Comparison of ENCODE assay signal across 9 cellular contexts in genomic region chr7:100489824-100490223, GRCh38. TPM values are rescaled to one million over a fixed set of nuclear protein-coding genes. Genes with fewer than 3 reads are reported as not detected.
DNase-seq lines count a peak whose midpoint lies in the region; ATAC-seq and TF ChIP-seq lines count a peak whose summit lies in the region.
"Had no signal": no experiment of that assay in that cellular context is flagged by ENCODE, and none has a peak within 500 bp of the region (broad histone marks: within the 10 kb centered on the region; RNA-seq: fewer than 3 reads in every experiment).

No MANE protein-coding gene starts in this region.

- peak overlapping the region; percentile 10 for H3K4me3 ChIP-seq in neural progenitor cell

- no peak overlapping the region for H2AFZ ChIP-seq in neural progenitor cell (replicated peaks)

- no peaks in the 10 kb centered on the region for H3K79me2 ChIP-seq in neural progenitor cell (ENCODE audit: low read depth)

- peaks cover 4% of the 10 kb centered on the region for H4K20me1 ChIP-seq in neural progenitor cell (ENCODE audit: low read depth)

- H3F3A ChIP-seq in neural progenitor cell (ENCODE audit: low read depth), result peaks cover 4% of the 10 kb centered on the region

- H3K9me3 Mint-ChIP-seq in activated CD4-positive, alpha-beta T cell treated with anti-CD3 and anti-CD28 coated beads for 36 hours (ENCODE audit: low read depth), result no peaks in the 10 kb centered on the region
- no peaks in the 10 kb centered on the region for H3K9me3 Mint-ChIP-seq in neural progenitor cell

- H3K4me2 ChIP-seq in neural progenitor cell, result peak overlapping the region; percentile 75

- no peaks in the 10 kb centered on the region for H3K36me3 Mint-ChIP-seq in activated CD4-positive, alpha-beta T cell treated with anti-CD3 and anti-CD28 coated beads for 36 hours (ENCODE audit: low read depth)
- H3K36me3 Mint-ChIP-seq in neural progenitor cell, result peaks cover 10% of the 10 kb centered on the region

- CTCF ChIA-PET in activated CD4-positive, alpha-beta T cell treated with anti-CD3 and anti-CD28 coated beads for 36 hours (lab: Charles Lee), result interaction anchor here (0.6 kb wide), 1 partner anchor 161 kb away, joined by 3 read pairs; no protein-coding TSS in a partner anchor

- peaks cover 17% of the 10 kb centered on the region for H3K27me3 ChIP-seq in neural progenitor cell

- no peaks in the 10 kb centered on the region for H3K36me3 ChIP-seq in neural progenitor cell
- H3K36me3 ChIP-seq: neutrophil had no signal

- POLR2A ChIA-PET in activated CD4-positive, alpha-beta T cell treated with anti-CD3 and anti-CD28 coated beads for 36 hours (lab: Charles Lee), result interaction anchor here (0.6 kb wide), 1 partner anchor 201 kb away, joined by 10 read pairs; no protein-coding TSS in a partner anchor

- no peak overlapping the region for H3K27ac Mint-ChIP-seq in activated CD4-positive, alpha-beta T cell treated with anti-CD3 and anti-CD28 coated beads for 36 hours
- H3K27ac Mint-ChIP-seq in neural progenitor cell, result peak overlapping the region; percentile 99

- no peaks in the 10 kb centered on the region for H3K9me3 ChIP-seq in neural progenitor cell (ENCODE audit: low read depth)
- H3K9me3 ChIP-seq: neutrophil had no signal

- intact Hi-C loops in activated CD4-positive, alpha-beta T cell treated with anti-CD3 and anti-CD28 coated beads for 36 hours (cut with DNase I, micrococcal nuclease), result no loop called here

- peaks cover 11% of the 10 kb centered on the region for H3K4me1 Mint-ChIP-seq in activated CD4-positive, alpha-beta T cell treated with anti-CD3 and anti-CD28 coated beads for 36 hours
- peaks cover 71% of the 10 kb centered on the region for H3K4me1 Mint-ChIP-seq in neural progenitor cell

- DNase-seq in activated CD4-positive, alpha-beta T cell treated with anti-CD3 and anti-CD28 coated beads for 36 hours, result peak; percentile 73
- no peak for DNase-seq in activated CD4-positive, alpha-beta T cell treated with anti-CD3 and anti-CD28 coated beads for 4 hours
- DNase-seq in NCI-H1092 treated with DMSO at 0.1 percent for 48 hours (lab: John Stamatoyannopoulos, UW), result peak; percentile 99
- DNase-seq in RPMI8226, result peak; percentile 99
- peak; percentile 68 for DNase-seq in dermis blood vessel endothelial cell
- peak; percentile 100 for DNase-seq in neural progenitor cell (ENCODE audit: low spot score)
- no peak for DNase-seq in activated effector memory CD4-positive, alpha-beta T cell treated with anti-CD3 and anti-CD28 coated beads, Interleukin-2, amount 50 U/mL, for 16 hours

- peak; percentile 28 for TF ChIP-seq CTCF in neural progenitor cell (IDR thresholded peaks at IDR 0.05)

- H3K4me1 ChIP-seq in neural progenitor cell, result peaks cover 46% of the 10 kb centered on the region

- no peaks in the 10 kb centered on the region for H3K27me3 Mint-ChIP-seq in activated CD4-positive, alpha-beta T cell treated with anti-CD3 and anti-CD28 coated beads for 36 hours
- peaks cover 4% of the 10 kb centered on the region for H3K27me3 Mint-ChIP-seq in neural progenitor cell (ENCODE audit: insufficient read depth, low read depth)

- H3K4me3 Mint-ChIP-seq in activated CD4-positive, alpha-beta T cell treated with anti-CD3 and anti-CD28 coated beads for 36 hours, result no peak overlapping the region
- peak overlapping the region; percentile 82 for H3K4me3 Mint-ChIP-seq in neural progenitor cell

- H3K9ac ChIP-seq in neural progenitor cell, result no peak overlapping the region

- ATAC-seq in activated CD4-positive, alpha-beta T cell treated with anti-CD3 and anti-CD28 coated beads for 36 hours, result peak; percentile 33
- ATAC-seq in HG02588 (IDR thresholded peaks at IDR 0.05; ENCODE audit: unreplicated experiment), result no peak

- H3K27ac ChIP-seq in neural progenitor cell, result no peak overlapping the region
- H3K27ac ChIP-seq: neutrophil had no signal

RNA-seq across cellular contexts. Expression of gene NYAP1, which starts 6.1 kb away (rescaled TPM):
- total RNA-seq in activated CD4-positive, alpha-beta T cell treated with anti-CD3 and anti-CD28 coated beads for 36 hours, result under 1 TPM; 0.21 to 0.56 TPM
- total RNA-seq in dermis blood vessel endothelial cell, result 4.3 and 5.4 TPM in 2 replicates
- total RNA-seq in neural progenitor cell (ENCODE audit: low replicate concordance), result 1.2 and 6.7 TPM in 2 replicates

RNA-seq across cellular contexts. Expression of gene TSC22D4, which starts 10.8 kb away (rescaled TPM):
- total RNA-seq in activated CD4-positive, alpha-beta T cell treated with anti-CD3 and anti-CD28 coated beads for 36 hours, result 10 to 100 TPM; 78.5 to 85.7 TPM
- total RNA-seq in dermis blood vessel endothelial cell (32.3 and 44.2 TPM in 2 replicates), neural progenitor cell (ENCODE audit: low replicate concordance) (11.0 and 17.6 TPM in 2 replicates)

RNA-seq across cellular contexts. Expression of gene SPACDR, which starts 25.8 kb away (rescaled TPM):
- total RNA-seq in activated CD4-positive, alpha-beta T cell treated with anti-CD3 and anti-CD28 coated beads for 36 hours, result 1 to 10 TPM; 3.5 to 4.2 TPM
- total RNA-seq in dermis blood vessel endothelial cell (0.34 and 0.93 TPM in 2 replicates), neural progenitor cell (ENCODE audit: low replicate concordance) (0.71 TPM in 1 of 2 replicates, not detected in the other)

RNA-seq across cellular contexts. Expression of gene AGFG2, which starts 49.2 kb away (rescaled TPM):
- total RNA-seq in activated CD4-positive, alpha-beta T cell treated with anti-CD3 and anti-CD28 coated beads for 36 hours, result 10 to 100 TPM; 49.3 to 49.4 TPM
- total RNA-seq in dermis blood vessel endothelial cell, result 49.5 and 62.2 TPM in 2 replicates
- 1.2 and 5.6 TPM in 2 replicates for total RNA-seq in neural progenitor cell (ENCODE audit: low replicate concordance)

RNA-seq across cellular contexts. Expression of gene PPP1R35, which starts 53.5 kb away (rescaled TPM):
- total RNA-seq in activated CD4-positive, alpha-beta T cell treated with anti-CD3 and anti-CD28 coated beads for 36 hours, result 10 to 100 TPM; 48.7 to 60.3 TPM
- total RNA-seq in dermis blood vessel endothelial cell (19.3 and 28.1 TPM in 2 replicates), neural progenitor cell (ENCODE audit: low replicate concordance) (7.3 and 33.0 TPM in 2 replicates)

Comparison
In these comparisons a context has a peak if more than half of its experiments do, and no peak if none do; other contexts are left out.
1. DNase-seq: peak in activated CD4-positive, alpha-beta T cell treated with anti-CD3 and anti-CD28 coated beads for 36 hours (single experiment), NCI-H1092 treated with DMSO at 0.1 percent for 48 hours (single experiment), RPMI8226 (single experiment), dermis blood vessel endothelial cell (single experiment) and neural progenitor cell (single experiment); none in activated CD4-positive, alpha-beta T cell treated with anti-CD3 and anti-CD28 coated beads for 4 hours (0 of 2) and activated effector memory CD4-positive, alpha-beta T cell treated with anti-CD3 and anti-CD28 coated beads, Interleukin-2, amount 50 U/mL, for 16 hours (single experiment).